16 cellular contexts compared by ENCODE assay signal in genomic region chr11:65043881-65044501, GRCh38. TPM values are rescaled to one million over a fixed set of nuclear protein-coding genes. Genes with fewer than 3 reads are reported as not detected.
DNase-seq lines count a peak whose midpoint lies in the region; ATAC-seq, FAIRE-seq and TF ChIP-seq lines count a peak whose summit lies in the region.
"Had no signal": no experiment of that assay in that cellular context is flagged by ENCODE, and none has a peak within 500 bp of the region (broad histone marks: within the 10 kb centered on the region; RNA-seq: fewer than 3 reads in every experiment).

No MANE protein-coding gene starts in this region.

- ATAC-seq in K562: no peak
- ATAC-seq in T-helper 17 cell: no peak
- ATAC-seq in HG02981 (IDR thresholded peaks at IDR 0.05; ENCODE audit: unreplicated experiment): no peak

- H3K9me1 ChIP-seq in K562 (ENCODE audit: control insufficient read depth, insufficient read depth, low read length): no peaks in the 10 kb centered on the region

- in situ Hi-C loops in KBM-7 (cut with MboI; ENCODE audit: low pct_unique_long_range_greater_than_20kb, low sequenced_read_pairs): no loop called here
- in situ Hi-C loops in K562 (cut with MboI): no loop called here

- H4K20me1 ChIP-seq in K562 (replicated peaks; ENCODE audit: control insufficient read depth, insufficient read depth, low read length): no peaks in the 10 kb centered on the region; the same call in 1 of the 2 replicates

- DNase-seq in AG10803 (ENCODE audit: low read depth) (peak; percentile 58), KBM-7 (peak; percentile 68), K562 (ENCODE audit: extremely low read depth in 1 of 4, low spot score in 3 of 4) (peak in 3 of 4 experiments; percentile 36 to 45 (median 45)), medulla oblongata (ENCODE audit: extremely low spot score) (peak; percentile 68), T1000 (lab: John Stamatoyannopoulos, UW) (no peak), T-helper 17 cell (no peak)
- DNase-seq in activated CD8-positive, alpha-beta memory T cell treated with anti-CD3 and anti-CD28 coated beads, Interleukin-2, amount 50 U/mL, for 4 hours: no peak
- DNase-seq: activated effector memory CD4-positive, alpha-beta T cell treated with anti-CD3 and anti-CD28 coated beads, Interleukin-2, amount 50 U/mL, for 16 hours; Caco-2; NCI-H345 had no signal

- peaks cover 13% of the 10 kb centered on the region for H3K4me1 Mint-ChIP-seq in T-helper 17 cell

- no peaks in the 10 kb centered on the region for H3K27me3 Mint-ChIP-seq in T-helper 17 cell

- BruUV-seq in K562 (replicated peaks; lab: Mats Ljungman, UMichigan): no TSS peak

- H3K36me3 Mint-ChIP-seq in T-helper 17 cell (ENCODE audit: low read depth): peaks cover 4% of the 10 kb centered on the region

- H3K79me2 ChIP-seq in K562 (ENCODE audit: control insufficient read depth, insufficient read depth, low read length): peaks cover 24% of the 10 kb centered on the region
- H3K79me2 ChIP-seq: parathyroid adenoma had no signal

- H3K27ac Mint-ChIP-seq in T-helper 17 cell: no peak overlapping the region
- H3K27ac Mint-ChIP-seq: T-helper 1 cell treated with Interleukin-12 subunit alpha and Interleukin-12 subunit beta and Interleukin-4 antibody, amounts not matched to agents 30 μg/mL and 1 μg/mL, for 36 hours had no signal

- no peak overlapping the region for H2AFZ ChIP-seq in K562 (ENCODE audit: low read depth, low read length)
- H2AFZ ChIP-seq: parathyroid adenoma had no signal

- H3K9me3 ChIP-seq in K562 (replicated peaks; ENCODE audit: control insufficient read depth, insufficient read depth, low read depth, low read length) (no peaks in the 10 kb centered on the region), T-helper 17 cell (ENCODE audit: control insufficient read depth, low read length, poor library complexity, severe bottlenecking) (no peaks in the 10 kb centered on the region)
- H3K9me3 ChIP-seq: Caco-2 had no signal

- POLR2A ChIA-PET in K562 (lab: Yijun Ruan, JAX): interaction anchor here (0.8 kb wide), 1 partner anchor 68 kb away, joined by 3 read pairs; the partner anchor contains the start of gene TM7SF2

- WGBS in K562 (ENCODE audit: insufficient coverage, low coverage, missing lambda C conversion rate): 88% methylated on average over 17 of the region's 23 CpGs

- no peaks in the 10 kb centered on the region for H3K27me3 ChIP-seq in K562 (ENCODE audit: control insufficient read depth in 2 of 2, insufficient read depth in 2 of 2, low read length in 2 of 2)
- H3K27me3 ChIP-seq: dorsolateral prefrontal cortex had no signal

- H3K4me2 ChIP-seq in K562 (ENCODE audit: insufficient read depth, low read length): no peak overlapping the region

- H3K4me1 ChIP-seq in K562 (replicated peaks in 1 of 2; ENCODE audit: control insufficient read depth in 2 of 2, insufficient read depth in 2 of 2, low read length in 2 of 2): peaks cover 10 to 68% of the 10 kb centered on the region in 2 experiments; a peak in 4 of 5 replicates
- H3K4me1 ChIP-seq: parathyroid adenoma had no signal

- H3K36me3 ChIP-seq in K562 (ENCODE audit: control insufficient read depth, insufficient read depth, low read length): peaks cover 27% of the 10 kb centered on the region; the same call in 2 of the 3 replicates

- H3K27ac ChIP-seq in K562 (ENCODE audit: extremely low read depth, low read depth, low read length): peak overlapping the region; percentile 28; the same call in 1 of the 3 replicates
- H3K27ac ChIP-seq: dorsolateral prefrontal cortex, parathyroid adenoma had no signal

- TF ChIP-seq EP300 in K562 (IDR thresholded peaks at IDR 0.05; ENCODE audit: low read length): no peak

- H3K9ac ChIP-seq in K562 (ENCODE audit: insufficient read depth in 1 of 2, low read depth in 2 of 2, low read length in 2 of 2): peak overlapping the region in 1 of 2 experiments; percentile 37; a peak in 2 of 4 replicates
- H3K9ac ChIP-seq: parathyroid adenoma had no signal

- intact Hi-C loops in K562 (cut with micrococcal nuclease): no loop called here

- no peak overlapping the region for H3K4me3 Mint-ChIP-seq in T-helper 17 cell
- H3K4me3 Mint-ChIP-seq: T-helper 1 cell treated with Interleukin-12 subunit alpha and Interleukin-12 subunit beta and Interleukin-4 antibody, amounts not matched to agents 30 μg/mL and 1 μg/mL, for 36 hours had no signal

- FAIRE-seq in K562 (lab: Jason Lieb, UNC): peak; percentile 56
- FAIRE-seq: GM18507 had no signal

- CTCF ChIA-PET in K562 (lab: Yijun Ruan, JAX; ENCODE audit: low intra/inter-chr PET ratio): no interaction called here

- no peak for TF ChIP-seq POLR2A in K562 (conservative IDR thresholded peaks at IDR 0.05)

- TF ChIP-seq CTCF in AG10803 (conservative IDR thresholded peaks at IDR 0.05; ENCODE audit: low read length): no peak
- TF ChIP-seq CTCF in K562 (IDR thresholded peaks at IDR 0.05 in 2 of 3, conservative IDR thresholded peaks at IDR 0.05 in 1 of 3; ENCODE audit: insufficient read depth in 2 of 3, low read depth in 1 of 3, low read length in 3 of 3): no peak

- no peak for TF ChIP-seq RAD21 in K562 (CRISPR knock-in tag; conservative IDR thresholded peaks at IDR 0.05 in 1 of 2, IDR thresholded peaks at IDR 0.05 in 1 of 2)

- H3K4me3 ChIP-seq in AG10803 (ENCODE audit: low read length) (no peak overlapping the region), K562 (no peak overlapping the region)
- H3K4me3 ChIP-seq: dorsolateral prefrontal cortex had no signal

RNA-seq across cellular contexts. Expression of gene SAC3D1, which starts 3.0 kb away (rescaled TPM):
- total RNA-seq in K562 (2011; cell fraction: chromatin; rRNA removed; ENCODE audit: low replicate concordance): 3.9 and 9.1 TPM in 2 replicates
- total RNA-seq in K562 (2011; cell fraction: nucleolus; rRNA removed): 11.5 and 16.6 TPM in 2 replicates
- 7.3 and 7.9 TPM in 2 replicates for total RNA-seq in K562 (2011; cell fraction: nucleoplasm; rRNA removed)
- total RNA-seq in K562 (2014; rRNA removed) (21.2 and 27.0 TPM in 2 replicates), K562 (2014; rRNA removed; fragmentation: Illumina TruSeq; extraction: Trizol) (2.4 and 5.1 TPM in 2 replicates), K562 (2015; rRNA removed; fragmentation: Illumina TruSeq; extraction: Trizol) (14.8 and 17.0 TPM in 2 replicates), K562 (2021) (35.2 and 35.7 TPM in 2 replicates), T-helper 17 cell (1 to 10 TPM; 1.9 to 3.9 TPM)
- polyA plus RNA-seq in K562 (2011; rRNA removed) (5.8 and 7.6 TPM in 2 replicates), K562 (2014; fragmentation: Illumina TruSeq; extraction: Trizol) (4.0 and 9.0 TPM in 2 replicates), K562 (2014; fragmentation: Nextera tagmentation; extraction: Ambion mirVana) (under 1 TPM; 0.20 to 0.80 TPM), K562 (2014; rRNA removed) (23.8 and 25.4 TPM in 2 replicates)
- polyA plus RNA-seq in K562 (2011; cell fraction: cytosol; rRNA removed): 13.3 and 46.2 TPM in 2 replicates
- 9.3 and 12.1 TPM in 2 replicates for polyA plus RNA-seq in K562 (2011; cell fraction: nucleus; rRNA removed)
- 19.9 and 22.1 TPM in 2 replicates for polyA plus RNA-seq in K562 (2012)
- 5.2 TPM in 2 replicates for polyA minus RNA-seq in K562 (2011; rRNA and poly(A)+ RNA removed)
- 11.6 and 16.2 TPM in 2 replicates for polyA minus RNA-seq in K562 (2011; cell fraction: cytosol; rRNA and poly(A)+ RNA removed)
- 2.8 and 4.6 TPM in 2 replicates for polyA minus RNA-seq in K562 (2011; cell fraction: nucleus; rRNA and poly(A)+ RNA removed)

RNA-seq across cellular contexts. Expression of gene NAALADL1, which starts 14.4 kb away (rescaled TPM):
- total RNA-seq in K562 (2011; cell fraction: chromatin; rRNA removed; ENCODE audit: low replicate concordance): 0.53 and 3.3 TPM in 2 replicates
- total RNA-seq in K562 (2011; cell fraction: nucleolus; rRNA removed): 0.53 and 1.8 TPM in 2 replicates
- 0.73 TPM in 1 of 2 replicates, not detected in the other for total RNA-seq in K562 (2011; cell fraction: nucleoplasm; rRNA removed)
- total RNA-seq in K562 (2014; rRNA removed): 0.16 TPM in 1 of 2 replicates, not detected in the other
- total RNA-seq in K562 (2014; rRNA removed; fragmentation: Illumina TruSeq; extraction: Trizol): not detected in 2 replicates
- 0.07 TPM in 1 of 2 replicates, not detected in the other for total RNA-seq in K562 (2015; rRNA removed; fragmentation: Illumina TruSeq; extraction: Trizol)
- total RNA-seq in K562 (2021): 0.22 and 0.38 TPM in 2 replicates
- polyA plus RNA-seq in K562 (2011; rRNA removed): 0.06 and 0.16 TPM in 2 replicates
- polyA plus RNA-seq in K562 (2011; cell fraction: cytosol; rRNA removed): 0.19 and 0.24 TPM in 2 replicates
- 1.5 and 2.6 TPM in 2 replicates for polyA plus RNA-seq in K562 (2011; cell fraction: nucleus; rRNA removed)
- 0.40 and 1.3 TPM in 2 replicates for polyA plus RNA-seq in K562 (2012)
- polyA plus RNA-seq in K562 (2014; fragmentation: Illumina TruSeq; extraction: Trizol): 0.27 and 0.29 TPM in 2 replicates
- not detected for polyA plus RNA-seq in K562 (2014; fragmentation: Nextera tagmentation; extraction: Ambion mirVana)
- 0.07 and 0.72 TPM in 2 replicates for polyA plus RNA-seq in K562 (2014; rRNA removed)
- 0.06 TPM in 1 of 2 replicates, not detected in the other for polyA minus RNA-seq in K562 (2011; rRNA and poly(A)+ RNA removed)
- not detected in 2 replicates for polyA minus RNA-seq in K562 (2011; cell fraction: cytosol; rRNA and poly(A)+ RNA removed)
- polyA minus RNA-seq in K562 (2011; cell fraction: nucleus; rRNA and poly(A)+ RNA removed): 0.27 TPM in 1 of 2 replicates, not detected in the other
- 10 to 100 TPM; 12.5 to 16.0 TPM for total RNA-seq in T-helper 17 cell
- total RNA-seq: H4 had no signal

RNA-seq across cellular contexts. Expression of gene SNX15, which starts 16.8 kb away (rescaled TPM):
- total RNA-seq in K562 (2011; cell fraction: chromatin; rRNA removed; ENCODE audit: low replicate concordance): 4.7 and 12.8 TPM in 2 replicates
- total RNA-seq in K562 (2011; cell fraction: nucleolus; rRNA removed): 7.2 and 8.0 TPM in 2 replicates
- total RNA-seq in K562 (2011; cell fraction: nucleoplasm; rRNA removed): 6.2 and 10.2 TPM in 2 replicates
- total RNA-seq in K562 (2014; rRNA removed) (18.3 and 33.3 TPM in 2 replicates), K562 (2014; rRNA removed; fragmentation: Illumina TruSeq; extraction: Trizol) (6.9 and 8.3 TPM in 2 replicates), K562 (2015; rRNA removed; fragmentation: Illumina TruSeq; extraction: Trizol) (14.9 and 15.2 TPM in 2 replicates), K562 (2021) (21.3 and 27.8 TPM in 2 replicates), T-helper 17 cell (10 to 100 TPM; 19.7 to 20.8 TPM)
- polyA plus RNA-seq in K562 (2011; rRNA removed) (4.5 and 13.3 TPM in 2 replicates), K562 (2014; fragmentation: Illumina TruSeq; extraction: Trizol) (20.1 and 24.7 TPM in 2 replicates), K562 (2014; fragmentation: Nextera tagmentation; extraction: Ambion mirVana) (1 to 10 TPM; 1.8 to 2.8 TPM), K562 (2014; rRNA removed) (18.2 and 19.5 TPM in 2 replicates)
- 14.2 and 17.5 TPM in 2 replicates for polyA plus RNA-seq in K562 (2011; cell fraction: cytosol; rRNA removed)
- polyA plus RNA-seq in K562 (2011; cell fraction: nucleus; rRNA removed): 8.0 and 14.9 TPM in 2 replicates
- polyA plus RNA-seq in K562 (2012): 20.3 and 31.1 TPM in 2 replicates
- 1.9 and 3.4 TPM in 2 replicates for polyA minus RNA-seq in K562 (2011; rRNA and poly(A)+ RNA removed)
- polyA minus RNA-seq in K562 (2011; cell fraction: cytosol; rRNA and poly(A)+ RNA removed): 12.6 and 14.8 TPM in 2 replicates
- polyA minus RNA-seq in K562 (2011; cell fraction: nucleus; rRNA and poly(A)+ RNA removed): 2.3 and 4.2 TPM in 2 replicates

RNA-seq across cellular contexts. Expression of gene ARL2, which starts 30.0 kb away (rescaled TPM):
- 9.7 and 25.1 TPM in 2 replicates for total RNA-seq in K562 (2011; cell fraction: chromatin; rRNA removed; ENCODE audit: low replicate concordance)
- 32.9 and 34.2 TPM in 2 replicates for total RNA-seq in K562 (2011; cell fraction: nucleolus; rRNA removed)
- total RNA-seq in K562 (2011; cell fraction: nucleoplasm; rRNA removed): 26.7 and 29.8 TPM in 2 replicates
- total RNA-seq in K562 (2014; rRNA removed): 141 and 204 TPM in 2 replicates
- 39.9 and 48.4 TPM in 2 replicates for total RNA-seq in K562 (2014; rRNA removed; fragmentation: Illumina TruSeq; extraction: Trizol)
- total RNA-seq in K562 (2015; rRNA removed; fragmentation: Illumina TruSeq; extraction: Trizol): 88.1 and 90.6 TPM in 2 replicates
- 101 and 112 TPM in 2 replicates for total RNA-seq in K562 (2021)
- polyA plus RNA-seq in K562 (2011; rRNA removed): 114 and 171 TPM in 2 replicates
- polyA plus RNA-seq in K562 (2011; cell fraction: cytosol; rRNA removed): 207 and 325 TPM in 2 replicates
- polyA plus RNA-seq in K562 (2011; cell fraction: nucleus; rRNA removed): 69.0 and 81.0 TPM in 2 replicates
- polyA plus RNA-seq in K562 (2012): 121 and 156 TPM in 2 replicates
- polyA plus RNA-seq in K562 (2014; fragmentation: Illumina TruSeq; extraction: Trizol): 92.2 and 138 TPM in 2 replicates
- 10 to 100 TPM in 1 of 2 experiments, 1 to 10 TPM in 1; 5.7 to 32.6 TPM for polyA plus RNA-seq in K562 (2014; fragmentation: Nextera tagmentation; extraction: Ambion mirVana)
- 154 and 169 TPM in 2 replicates for polyA plus RNA-seq in K562 (2014; rRNA removed)
- polyA minus RNA-seq in K562 (2011; rRNA and poly(A)+ RNA removed): 33.6 and 35.6 TPM in 2 replicates
- polyA minus RNA-seq in K562 (2011; cell fraction: cytosol; rRNA and poly(A)+ RNA removed): 46.1 and 90.9 TPM in 2 replicates
- 9.3 and 19.7 TPM in 2 replicates for polyA minus RNA-seq in K562 (2011; cell fraction: nucleus; rRNA and poly(A)+ RNA removed)
- total RNA-seq in T-helper 17 cell: 10 to 100 TPM; 17.2 to 21.6 TPM

RNA-seq across cellular contexts. Expression of gene CDCA5, which starts 39.8 kb away (rescaled TPM):
- total RNA-seq in K562 (2011; cell fraction: chromatin; rRNA removed; ENCODE audit: low replicate concordance): 44.4 and 82.3 TPM in 2 replicates
- 55.5 and 58.2 TPM in 2 replicates for total RNA-seq in K562 (2011; cell fraction: nucleolus; rRNA removed)
- total RNA-seq in K562 (2011; cell fraction: nucleoplasm; rRNA removed): 49.6 and 60.0 TPM in 2 replicates
- total RNA-seq in K562 (2014; rRNA removed) (64.6 and 70.3 TPM in 2 replicates), K562 (2014; rRNA removed; fragmentation: Illumina TruSeq; extraction: Trizol) (48.2 and 50.0 TPM in 2 replicates), K562 (2015; rRNA removed; fragmentation: Illumina TruSeq; extraction: Trizol) (66.1 and 68.2 TPM in 2 replicates), K562 (2021) (89.9 and 94.3 TPM in 2 replicates), T-helper 17 cell (under 1 TPM; 0.37 to 0.90 TPM)
- polyA plus RNA-seq in K562 (2011; rRNA removed) (50.5 and 51.8 TPM in 2 replicates), K562 (2014; fragmentation: Illumina TruSeq; extraction: Trizol) (83.2 and 85.1 TPM in 2 replicates), K562 (2014; fragmentation: Nextera tagmentation; extraction: Ambion mirVana) (10 to 100 TPM; 18.9 to 25.5 TPM), K562 (2014; rRNA removed) (85.2 and 86.6 TPM in 2 replicates)
- polyA plus RNA-seq in K562 (2011; cell fraction: cytosol; rRNA removed): 51.8 and 53.4 TPM in 2 replicates
- polyA plus RNA-seq in K562 (2011; cell fraction: nucleus; rRNA removed): 63.3 and 73.2 TPM in 2 replicates
- polyA plus RNA-seq in K562 (2012): 60.2 and 62.5 TPM in 2 replicates
- 30.9 and 32.5 TPM in 2 replicates for polyA minus RNA-seq in K562 (2011; rRNA and poly(A)+ RNA removed)
- 23.9 and 30.4 TPM in 2 replicates for polyA minus RNA-seq in K562 (2011; cell fraction: cytosol; rRNA and poly(A)+ RNA removed)
- polyA minus RNA-seq in K562 (2011; cell fraction: nucleus; rRNA and poly(A)+ RNA removed): 20.5 and 31.7 TPM in 2 replicates

Comparison
In these comparisons a context has a peak if more than half of its experiments do, and no peak if none do; other contexts are left out.
1. DNase-seq: peak in AG10803 (single experiment), KBM-7 (single experiment), K562 (3 of 4) and medulla oblongata (single experiment); none in T1000 (single experiment), T-helper 17 cell (0 of 3) and activated CD8-positive, alpha-beta memory T cell treated with anti-CD3 and anti-CD28 coated beads, Interleukin-2, amount 50 U/mL, for 4 hours (single experiment).